30 cellular contexts compared by ENCODE assay signal in the genomic region with DNA sequence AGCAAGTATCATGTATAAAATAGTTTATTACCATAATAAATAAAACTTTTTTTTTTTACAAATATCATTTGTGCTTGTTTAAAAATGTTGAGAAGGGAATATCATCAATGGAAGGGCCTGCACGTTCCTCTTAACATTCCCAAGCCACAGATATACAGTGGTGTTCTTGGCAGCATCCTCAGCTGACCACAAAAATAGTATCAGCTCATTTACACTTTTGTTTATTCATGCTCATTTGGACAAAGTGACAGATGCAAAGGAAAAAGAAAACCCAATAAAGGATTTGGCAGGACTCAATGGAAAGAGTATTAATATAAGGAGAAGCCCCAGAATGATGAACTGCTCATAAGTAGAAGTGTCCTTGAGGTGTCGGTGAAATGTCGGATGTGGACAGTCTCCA.
"Had no signal": no experiment of that assay in that cellular context is flagged by ENCODE, and none has a peak within 500 bp of the region (broad histone marks: within the 10 kb centered on the region; RNA-seq: fewer than 3 reads in every experiment).

No MANE protein-coding gene starts in this region.

- H3K36me3 ChIP-seq: Peyer's patch, SJSA1 had no signal

- H3K27ac ChIP-seq: KMS-11, Peyer's patch, SJSA1 had no signal

- H3K4me1 ChIP-seq: Peyer's patch, SJSA1 had no signal

- H3K4me2 ChIP-seq: KMS-11, SK-N-SH had no signal

- H3K27me3 ChIP-seq: Peyer's patch, SJSA1 had no signal

- H3K9me3 ChIP-seq: Peyer's patch, SJSA1, SK-N-SH had no signal

- ATAC-seq: PC-3 had no signal

- H3K4me3 ChIP-seq: Peyer's patch, SJSA1 had no signal

- H3K9ac ChIP-seq: KMS-11, SK-N-SH had no signal

- DNase-seq: Karpas-422; NCI-H1048; NCI-H1092 treated with DMSO at 0.1 percent for 48 hours; NCI-H1105 treated with DMSO at 0.1 percent for 48 hours; NCI-H1417; NCI-H1436; NCI-H146; NCI-H1694 treated with DMSO at 0.1 percent for 48 hours; NCI-H187 treated with DMSO at 0.1 percent for 48 hours; NCI-H2081; NCI-H2171 treated with DMSO at 0.1 percent for 48 hours; NCI-H2227 treated with DMSO at 0.1 percent for 48 hours; NCI-H345; NCI-H446; NCI-H510A treated with DMSO at 0.1 percent for 48 hours; NCI-H524 treated with DMSO at 0.1 percent for 48 hours; NCI-H526 treated with DMSO at 0.1 percent for 48 hours; NCI-H774; NK-92 treated with Interleukin-12 subunit alpha and Interleukin-12 subunit beta, amount 100 ng/mL, for 24 hours; OCI-M1; PC-3; Peyer's patch; Right ventricle myocardium superior; RPMI8226; SHP77 treated with DMSO at 0.1 percent for 48 hours; SK-N-SH; SW 1271; T-helper 1 cell had no signal
